ENCODE assay signal across 10 cellular contexts in genomic region chrX:149860445-149860844, GRCh38. TPM values are rescaled to one million over a fixed set of nuclear protein-coding genes. Genes with fewer than 3 reads are reported as not detected.
"Had no signal": no experiment of that assay in that cellular context is flagged by ENCODE, and none has a peak within 500 bp of the region (broad histone marks: within the 10 kb centered on the region; RNA-seq: fewer than 3 reads in every experiment).

No MANE protein-coding gene starts in this region.

- H3K27ac ChIP-seq: HL-60 had no signal

- H3K4me1 Mint-ChIP-seq: IgD-negative memory B cell had no signal

- H2AFZ ChIP-seq: GM23338 had no signal

- H3K4me3 Mint-ChIP-seq: GM23338, HFFc6, IgD-negative memory B cell had no signal

- FAIRE-seq: HepG2 had no signal

- H3K27ac Mint-ChIP-seq: GM23338, HFFc6, IgD-negative memory B cell had no signal

- H3K4me3 ChIP-seq: GM23338 had no signal

- H3K4me2 ChIP-seq: GM23338 had no signal

- DNase-seq: H7, HCEC 1CT, HFFc6, KG1 had no signal

RNA-seq across cellular contexts. Expression of gene MAGEA8, which starts 20.5 kb away (rescaled TPM):
- total RNA-seq: GM23338, H4, H7, HepG2, HFFc6, HT1080 had no signal
- polyA plus RNA-seq: GM23338, HepG2, IgD-negative memory B cell had no signal
